30 cellular contexts compared by ENCODE assay signal in genomic region chr2:154814856-154815255, GRCh38.
"Had no signal": no experiment of that assay in that cellular context is flagged by ENCODE, and none has a peak within 500 bp of the region (broad histone marks: within the 10 kb centered on the region; RNA-seq: fewer than 3 reads in every experiment).

No MANE protein-coding gene starts in this region.

- H2AFZ ChIP-seq: PC-9 had no signal

- DNase-seq: activated B cell treated with CpG ODN at 0.5 μM for 24 hours; activated CD4-positive, alpha-beta memory T cell treated with anti-CD3 and anti-CD28 coated beads for 36 hours; activated CD4-positive, alpha-beta T cell treated with anti-CD3 and anti-CD28 coated beads for 4 hours; activated CD4-positive, alpha-beta T cell treated with anti-CD3 and anti-CD28 coated beads, Interleukin-2, amount 50 U/mL, for 1 hour; activated CD4-positive, CD25-positive, alpha-beta regulatory T cell treated with anti-CD3 and anti-CD28 coated beads, Interleukin-2, amount 50 U/mL, for 72 hours; activated CD8-positive, alpha-beta memory T cell treated with anti-CD3 and anti-CD28 coated beads, Interleukin-2, amount 50 U/mL, for 4 hours; activated naive CD4-positive, alpha-beta T cell treated with anti-CD3 and anti-CD28 coated beads, Interleukin-2, amount 50 U/mL, for 16 hours; activated naive CD8-positive, alpha-beta T cell treated with anti-CD3 and anti-CD28 coated beads for 36 hours; activated T-cell treated with anti-CD3 and anti-CD28 coated beads for 4 hours; activated T-cell treated with anti-CD3 and anti-CD28 coated beads, Interleukin-2, amount 50 U/mL, for 4 hours; amniotic stem cell; aorta; brain microvascular endothelial cell; central memory CD4-positive, alpha-beta T cell; NCI-H1105; NCI-H1417 treated with DMSO at 0.1 percent for 48 hours; NCI-H1694 treated with DMSO at 0.1 percent for 48 hours; NCI-H2029; NCI-H345; NCI-H524 treated with DMSO at 0.1 percent for 48 hours; NCI-H82; NK-92 treated with Interleukin-12 subunit alpha and Interleukin-12 subunit beta, amount 100 ng/mL, for 24 hours; PC-9; SW 1271; T-helper 1 cell; T-helper 2 cell; T-helper 9 cell had no signal

- H3K36me3 ChIP-seq: brain microvascular endothelial cell had no signal

- H3K4me3 ChIP-seq: PC-9 had no signal

- H3K27me3 ChIP-seq: brain microvascular endothelial cell had no signal

- H3K27ac ChIP-seq: brain microvascular endothelial cell, KMS-11, PC-9, RWPE1, VCaP had no signal

- H3K4me2 ChIP-seq: KMS-11, PC-9 had no signal
